2 cellular contexts compared by ENCODE assay signal in the genomic region with DNA sequence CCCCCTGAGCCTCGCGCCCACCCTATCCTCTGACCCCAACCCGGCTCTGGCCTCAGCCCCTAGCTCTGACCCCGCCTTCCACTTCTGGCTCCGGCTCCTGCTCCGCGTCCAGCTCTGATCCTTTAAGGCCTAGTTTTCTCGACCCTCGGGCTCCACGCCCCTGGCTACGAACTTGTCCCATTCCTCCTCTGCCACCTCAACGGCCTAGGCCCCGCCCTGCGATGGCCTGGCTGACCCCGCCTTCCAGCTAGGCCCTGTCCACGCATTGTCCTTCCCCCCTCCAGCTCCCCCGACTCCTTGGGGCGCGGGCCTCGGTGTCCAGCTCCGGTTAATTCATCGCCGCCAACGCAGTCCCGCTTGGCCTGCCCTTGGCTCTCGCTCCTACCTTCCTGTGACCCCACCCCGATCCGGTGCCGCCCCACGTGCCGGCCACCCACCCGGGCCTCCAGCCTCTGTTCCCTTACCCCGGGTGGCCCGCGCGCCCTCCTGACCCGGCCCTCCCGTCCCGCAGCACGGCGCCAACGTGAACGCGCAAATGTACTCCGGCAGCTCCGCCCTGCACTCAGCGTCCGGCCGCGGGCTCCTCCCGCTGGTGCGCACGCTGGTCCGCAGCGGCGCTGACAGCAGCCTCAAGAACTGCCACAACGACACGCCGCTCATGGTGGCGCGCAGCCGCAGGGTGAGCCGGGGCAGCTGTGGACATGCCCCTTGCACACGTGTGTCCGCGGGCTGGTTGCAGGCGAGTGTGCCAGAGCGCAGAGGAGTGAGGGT.
TF ChIP-seq lines count a peak whose summit lies in the region.

No MANE protein-coding gene starts in this region.

TF ChIP-seq in endothelial cell of umbilical vein, 7 proteins besides CTCF, POLR2A, EP300 and RAD21:
- TF ChIP-seq FOS (IDR thresholded peaks at IDR 0.05; ENCODE audit: borderline replicate concordance, insufficient read depth, low read length) (no peak), EZH2 (IDR thresholded peaks at IDR 0.05; ENCODE audit: borderline replicate concordance, low read depth, low read length, severe bottlenecking) (no peak), GATA2 (IDR thresholded peaks at IDR 0.05; ENCODE audit: insufficient read depth, insufficient read length, low read depth, low read length) (no peak), POLR2AphosphoS5 (IDR thresholded peaks at IDR 0.05; ENCODE audit: insufficient read depth, low read depth, low read length) (no peak), MYC (IDR thresholded peaks at IDR 0.05; ENCODE audit: low read depth, low read length) (no peak), JUN (IDR thresholded peaks at IDR 0.05; ENCODE audit: borderline replicate concordance, insufficient read depth, insufficient read length, low read depth) (no peak), MAX (IDR thresholded peaks at IDR 0.05; ENCODE audit: insufficient read depth, insufficient read length) (no peak)

TF ChIP-seq in GM12891, 5 proteins besides CTCF, POLR2A, EP300 and RAD21:
- TF ChIP-seq PAX5 (IDR thresholded peaks at IDR 0.05; ENCODE audit: insufficient read depth, low read length, severe bottlenecking), result no peak
- TF ChIP-seq POU2F2 (IDR thresholded peaks at IDR 0.05; ENCODE audit: low read depth, low read length), result no peak
- no peak for TF ChIP-seq SPI1 (IDR thresholded peaks at IDR 0.05; ENCODE audit: low read depth, low read length)
- no peak for TF ChIP-seq POLR2AphosphoS5 (IDR thresholded peaks at IDR 0.05; ENCODE audit: low read depth, low read length)
- TF ChIP-seq TAF1 (IDR thresholded peaks at IDR 0.05; ENCODE audit: low read depth, low read length), result no peak
